ENCODE assay signal across 13 cellular contexts in genomic region chr7:31882187-31882586, GRCh38.
A peak's percentile ranks its signal among the peaks of the same experiment; 100 is the strongest.
DNase-seq lines count a peak whose midpoint lies in the region; ATAC-seq, FAIRE-seq and TF ChIP-seq lines count a peak whose summit lies in the region.
"Had no signal": no experiment of that assay in that cellular context is flagged by ENCODE, and none has a peak within 500 bp of the region (broad histone marks: within the 10 kb centered on the region; RNA-seq: fewer than 3 reads in every experiment).

No MANE protein-coding gene starts in this region.

- no peaks in the 10 kb centered on the region for H3K36me3 Mint-ChIP-seq in activated naive CD4-positive, alpha-beta T cell treated with anti-CD3 and anti-CD28 coated beads for 36 hours (ENCODE audit: low read depth)

- H3K9me3 ChIP-seq in body of pancreas: no peaks in the 10 kb centered on the region
- no peaks in the 10 kb centered on the region for H3K9me3 ChIP-seq in right atrium auricular region

- DNase-seq in H54 (ENCODE audit: insufficient read length, low spot score): peak; percentile 19
- DNase-seq in body of pancreas: peak in 2 of 4 donors; percentile 13 to 24
- DNase-seq in right atrium auricular region (ENCODE audit: low spot score): peak; percentile 70
- peak in 33 of 49 donors; percentile 5 to 70 (median 32) for DNase-seq in substantia nigra (lab: John Stamatoyannopoulos, UW)
- DNase-seq in activated naive CD4-positive, alpha-beta T cell treated with anti-CD3 and anti-CD28 coated beads for 36 hours: no peak
- no peak for DNase-seq in effector CD4-positive, alpha-beta T cell
- no peak for DNase-seq in NCI-H187 (lab: John Stamatoyannopoulos, UW)
- DNase-seq: activated CD4-positive, CD25-positive, alpha-beta regulatory T cell treated with anti-CD3 and anti-CD28 coated beads, Interleukin-2, amount 50 U/mL, for 72 hours; activated gamma-delta T cell treated with Interleukin-2 at 50 U/mL for 16 hours; NCI-H1436 treated with DMSO at 0.1 percent for 48 hours had no signal

- 26 to 30% methylated on average over 4 of the region's 4 CpGs for WGBS in body of pancreas, 2 donors

- FAIRE-seq in H54 (lab: Jason Lieb, UNC): peak; percentile 52

- H3K4me3 Mint-ChIP-seq in activated naive CD4-positive, alpha-beta T cell treated with anti-CD3 and anti-CD28 coated beads for 36 hours: no peak overlapping the region
- H3K4me3 Mint-ChIP-seq: neural crest cell had no signal

- peaks cover 11% of the 10 kb centered on the region for H3K9me3 Mint-ChIP-seq in activated naive CD4-positive, alpha-beta T cell treated with anti-CD3 and anti-CD28 coated beads for 36 hours

- intact Hi-C loops in body of pancreas (cut with DNase I): no loop called here
- intact Hi-C loops in activated naive CD4-positive, alpha-beta T cell treated with anti-CD3 and anti-CD28 coated beads for 36 hours (cut with micrococcal nuclease): no loop called here

- H3K36me3 ChIP-seq in body of pancreas (replicated peaks in 1 of 2; ENCODE audit: insufficient read depth in 1 of 2, low read depth in 2 of 2) (no peaks in the 10 kb centered on the region), right atrium auricular region (no peaks in the 10 kb centered on the region)

- no peaks in the 10 kb centered on the region for H3K27me3 Mint-ChIP-seq in activated naive CD4-positive, alpha-beta T cell treated with anti-CD3 and anti-CD28 coated beads for 36 hours (ENCODE audit: low read depth)

- CTCF ChIA-PET in activated naive CD4-positive, alpha-beta T cell treated with anti-CD3 and anti-CD28 coated beads for 36 hours (lab: Charles Lee): no interaction called here

- TF ChIP-seq POLR2A in H54 (IDR thresholded peaks at IDR 0.05; ENCODE audit: low read depth, low read length) (no peak), body of pancreas (IDR thresholded peaks at IDR 0.05) (no peak)

- H3K27me3 ChIP-seq in body of pancreas (no peaks in the 10 kb centered on the region), right atrium auricular region (no peaks in the 10 kb centered on the region)

- peak in 2 of 7 experiments; percentile 9 to 14 for TF ChIP-seq CTCF in body of pancreas (IDR thresholded peaks at IDR 0.05)
- peak in 1 of 2 donors; percentile 43 for TF ChIP-seq CTCF in right atrium auricular region (IDR thresholded peaks at IDR 0.05)

- H3K27ac ChIP-seq in body of pancreas (no peak overlapping the region), right atrium auricular region (peak overlapping the region; percentile 78 to 81), substantia nigra (ENCODE audit: low read depth, low read length, poor library complexity, severe bottlenecking) (no peak overlapping the region)
- H3K27ac ChIP-seq: RWPE1 had no signal

- no peak overlapping the region for H3K4me3 ChIP-seq in body of pancreas
- no peak overlapping the region for H3K4me3 ChIP-seq in right atrium auricular region

- no peaks in the 10 kb centered on the region for H3K4me1 Mint-ChIP-seq in activated naive CD4-positive, alpha-beta T cell treated with anti-CD3 and anti-CD28 coated beads for 36 hours (ENCODE audit: low read depth)
- H3K4me1 Mint-ChIP-seq: neural crest cell had no signal

- H3K4me1 ChIP-seq in body of pancreas: no peaks in the 10 kb centered on the region
- H3K4me1 ChIP-seq in right atrium auricular region: peaks cover 0 to 43% of the 10 kb centered on the region in 2 donors

- H3K27ac Mint-ChIP-seq in activated naive CD4-positive, alpha-beta T cell treated with anti-CD3 and anti-CD28 coated beads for 36 hours: no peak overlapping the region

- ATAC-seq in body of pancreas (peak; percentile 42), HG03378 (IDR thresholded peaks at IDR 0.05; ENCODE audit: unreplicated experiment) (no peak)

Comparison
In these comparisons a context has a peak if more than half of its experiments do, and no peak if none do; other contexts are left out.
1. DNase-seq: peak in H54 (single experiment), right atrium auricular region (single experiment) and substantia nigra (33 of 49); none in activated naive CD4-positive, alpha-beta T cell treated with anti-CD3 and anti-CD28 coated beads for 36 hours (single experiment), effector CD4-positive, alpha-beta T cell (single experiment) and NCI-H187 (0 of 2).
2. H3K27ac ChIP-seq: peak in right atrium auricular region (2 of 2); none in body of pancreas (0 of 4) and substantia nigra (single experiment).